Comparison of ENCODE assay signal across 17 cellular contexts in genomic region chr3:119658994-119659393, GRCh38. TPM values are rescaled to one million over a fixed set of nuclear protein-coding genes. Genes with fewer than 3 reads are reported as not detected.
"Had no signal": no experiment of that assay in that cellular context is flagged by ENCODE, and none has a peak within 500 bp of the region (broad histone marks: within the 10 kb centered on the region; RNA-seq: fewer than 3 reads in every experiment).

No MANE protein-coding gene starts in this region.

- H3K4me2 ChIP-seq: hepatocyte had no signal

- H3K27me3 ChIP-seq: colonic mucosa, hepatocyte, upper lobe of left lung had no signal

- H3K4me3 ChIP-seq: hepatocyte, skin epidermis, upper lobe of left lung had no signal

- DNase-seq: activated gamma-delta T cell treated with Interleukin-2 at 50 U/mL for 16 hours; activated T-cell treated with anti-CD3 and anti-CD28 coated beads, Interleukin-2, amount 50 U/mL, for 1 hour; aorta; colonic mucosa; endodermal cell; kidney glomerular epithelial cell; nephron progenitor cell; stimulated activated CD4-positive, alpha-beta T cell treated with anti-CD3 and anti-CD28 coated beads, Interleukin-2, amount 100 ng/mL, for 24 hours; stimulated activated naive CD8-positive, alpha-beta T cell treated with anti-CD3 and anti-CD28 coated beads, Interleukin-15, amount 100 ng/mL, for 72 hours; T-helper 1 cell; T-helper 9 cell; upper lobe of left lung had no signal

- H3K4me1 ChIP-seq: colonic mucosa had no signal

- H3K27ac ChIP-seq: epithelial cell of prostate, hepatocyte, upper lobe of left lung had no signal

- H3K36me3 ChIP-seq: colonic mucosa had no signal

- H2AFZ ChIP-seq: hepatocyte had no signal

- ATAC-seq: stimulated activated effector memory CD8-positive, alpha-beta T cell treated with anti-CD3 and anti-CD28 coated beads, Interleukin-12 subunit alpha, Interleukin-12 subunit beta, amount 100 ng/mL, for 72 hours; stimulated activated naive CD8-positive, alpha-beta T cell treated with anti-CD3 and anti-CD28 coated beads, Interleukin-15, amount 100 ng/mL, for 72 hours; WTC11 had no signal

- H3K9me3 ChIP-seq: colonic mucosa, upper lobe of left lung had no signal

RNA-seq across cellular contexts. Expression of gene CFAP91, which starts 43.8 kb away (rescaled TPM):
- polyA plus RNA-seq: hepatocyte had no signal
